In genomic region chr15:27358751-27359434, GRCh38 we compare ENCODE assay signal across 9 cellular contexts.
A peak's percentile ranks its signal among the peaks of the same experiment; 100 is the strongest.
DNase-seq lines count a peak whose midpoint lies in the region; ATAC-seq, FAIRE-seq and TF ChIP-seq lines count a peak whose summit lies in the region.
"Had no signal": no experiment of that assay in that cellular context is flagged by ENCODE, and none has a peak within 500 bp of the region (broad histone marks: within the 10 kb centered on the region; RNA-seq: fewer than 3 reads in every experiment).

No MANE protein-coding gene starts in this region.

- H3K9me2 ChIP-seq in HCT116 (ENCODE audit: insufficient read depth), result no peaks in the 10 kb centered on the region

- RAD21 ChIA-PET in HCT116 (lab: Charles Lee; ENCODE audit: low non-redundant PET in 1 of 2, low total read pairs in 2 of 2, uncharacterized antibody in 2 of 2, unreplicated experiment in 2 of 2), result no interaction called here

- no peak overlapping the region for H3K18ac ChIP-seq in mesendoderm (ENCODE audit: low read length)

- no peaks in the 10 kb centered on the region for H3K4me1 Mint-ChIP-seq in CD8-positive, alpha-beta memory T cell
- H3K4me1 Mint-ChIP-seq: memory B cell had no signal

- no peak overlapping the region for H4K8ac ChIP-seq in mesendoderm (ENCODE audit: low read depth, low read length)

- no peak overlapping the region for H3K56ac ChIP-seq in mesendoderm (ENCODE audit: low read length)

- H3K9me3 ChIP-seq in BE2C, result no peaks in the 10 kb centered on the region
- peaks cover 11 to 50% of the 10 kb centered on the region in 2 experiments; a peak in 2 of 4 replicates for H3K9me3 ChIP-seq in HCT116 (ENCODE audit: control insufficient read depth in 1 of 2, insufficient read depth in 1 of 2, low read depth in 1 of 2, low read length in 2 of 2)
- no peaks in the 10 kb centered on the region for H3K9me3 ChIP-seq in K562 (replicated peaks; ENCODE audit: control insufficient read depth, insufficient read depth, low read depth, low read length)
- H3K9me3 ChIP-seq in CD8-positive, alpha-beta memory T cell (ENCODE audit: low read length), result no peaks in the 10 kb centered on the region

- no peaks in the 10 kb centered on the region for H4K20me1 ChIP-seq in HCT116 (ENCODE audit: insufficient read depth)
- no peaks in the 10 kb centered on the region; the same call in 1 of the 2 replicates for H4K20me1 ChIP-seq in K562 (replicated peaks; ENCODE audit: control insufficient read depth, insufficient read depth, low read length)

- no peak overlapping the region for H2BK15ac ChIP-seq in mesendoderm (replicated peaks; ENCODE audit: low read depth)

- H3K4ac ChIP-seq in mesendoderm (ENCODE audit: low read depth, low read length), result no peak overlapping the region

- TF ChIP-seq CTCF in BE2C (IDR thresholded peaks at IDR 0.05; ENCODE audit: low read depth, low read length) (peak; percentile 98), HCT116 (IDR thresholded peaks at IDR 0.05 in 2 of 3, conservative IDR thresholded peaks at IDR 0.05 in 1 of 3; ENCODE audit: borderline replicate concordance in 1 of 3, insufficient read depth in 1 of 3, low read depth in 2 of 3, low read length in 2 of 3) (0 out of 6 replicates have a peak, but pooled peaks of 2 of the 3 experiments have one; percentile 15 to 23), K562 (IDR thresholded peaks at IDR 0.05 in 2 of 3, conservative IDR thresholded peaks at IDR 0.05 in 1 of 3; ENCODE audit: insufficient read depth in 2 of 3, low read depth in 1 of 3, low read length in 3 of 3) (peak; percentile 71 to 86 (median 77))

- H3K27me3 Mint-ChIP-seq in CD8-positive, alpha-beta memory T cell, result peaks cover 0 to 1% of the 10 kb centered on the region in 2 donors
- H3K27me3 Mint-ChIP-seq: memory B cell had no signal

- POLR2A ChIA-PET in HCT116 (lab: Charles Lee), result no interaction called here
- POLR2A ChIA-PET in K562 (lab: Yijun Ruan, JAX), result interaction anchor here (0.7 kb wide), 1 partner anchor 478 kb away, joined by 3 read pairs; no protein-coding TSS in a partner anchor
- POLR2A ChIA-PET in CD8-positive, alpha-beta memory T cell (lab: Charles Lee), result no interaction called here

- ATAC-seq in HCT116, result no peak
- ATAC-seq in K562, result peak; percentile 85
- ATAC-seq in esophagus mucosa, result no peak
- no peak for ATAC-seq in GM21528 (IDR thresholded peaks at IDR 0.05; ENCODE audit: low FRiP score, unreplicated experiment)
- no peak for ATAC-seq in GM19351 (IDR thresholded peaks at IDR 0.05; ENCODE audit: unreplicated experiment)

- H3K23ac ChIP-seq in mesendoderm (ENCODE audit: low read length), result no peak overlapping the region

- intact Hi-C loops in HCT116 (cut with micrococcal nuclease), result no loop called here
- intact Hi-C loops in K562 (cut with micrococcal nuclease), result loop anchor here (1.0 to 2.0 kb wide), 2 partner anchors 300 to 468 kb away; no protein-coding TSS in a partner anchor

- H2BK5ac ChIP-seq in mesendoderm (ENCODE audit: low read length), result no peak overlapping the region

- H2AK5ac ChIP-seq in mesendoderm (ENCODE audit: low read length), result no peak overlapping the region

- H3K27ac ChIP-seq in HCT116 (ENCODE audit: low read depth, low read length) (no peak overlapping the region), K562 (ENCODE audit: extremely low read depth, low read depth, low read length) (no peak overlapping the region), mesendoderm (ENCODE audit: low read depth, low read length) (no peak overlapping the region)
- no peak overlapping the region for H3K27ac ChIP-seq in CD8-positive, alpha-beta memory T cell (ENCODE audit: low read depth, low read length)

- H2AFZ ChIP-seq in HCT116 (ENCODE audit: low read depth, low read length, poor library complexity, severe bottlenecking) (no peak overlapping the region), K562 (ENCODE audit: low read depth, low read length) (0 out of 2 replicates have a peak overlapping the region, but pooled peaks have one; percentile 8)

- CTCF ChIA-PET in HCT116 (lab: Charles Lee), result no interaction called here
- CTCF ChIA-PET in K562 (lab: Yijun Ruan, JAX; ENCODE audit: low intra/inter-chr PET ratio), result interaction anchor here (0.8 to 1.7 kb wide), 4 partner anchors 300 to 470 kb away, joined by 4 to 9 read pairs (median 6); no protein-coding TSS in a partner anchor
- CTCF ChIA-PET in CD8-positive, alpha-beta memory T cell (lab: Charles Lee), result no interaction called here

- H3K27ac Mint-ChIP-seq in CD8-positive, alpha-beta memory T cell, result no peak overlapping the region
- H3K27ac Mint-ChIP-seq: memory B cell had no signal

- H3K4me3 ChIP-seq in BE2C (ENCODE audit: low read depth, low read length), result peak overlapping the region; percentile 33
- no peak overlapping the region for H3K4me3 ChIP-seq in HCT116 (replicated peaks in 1 of 2; ENCODE audit: low read depth in 1 of 2, low read length in 2 of 2)
- H3K4me3 ChIP-seq in K562, result no peak overlapping the region
- no peak overlapping the region for H3K4me3 ChIP-seq in mesendoderm (ENCODE audit: low read length)
- H3K4me3 ChIP-seq in CD8-positive, alpha-beta memory T cell (ENCODE audit: low read length), result no peak overlapping the region

- DNase-seq in BE2C (peak; percentile 75), HCT116 (ENCODE audit: low read depth, low spot score) (no peak), K562 (ENCODE audit: extremely low read depth in 1 of 4, low spot score in 3 of 4) (peak; percentile 49 to 63 (median 55)), mesendoderm (peak; percentile 48)
- no peak for DNase-seq in CD8-positive, alpha-beta memory T cell

- no peak for TF ChIP-seq POLR2A in HCT116 (IDR thresholded peaks at IDR 0.05; ENCODE audit: borderline replicate concordance, extremely low read depth, insufficient read depth, insufficient read length)
- no peak for TF ChIP-seq POLR2A in K562 (conservative IDR thresholded peaks at IDR 0.05)

- FAIRE-seq in K562 (lab: Jason Lieb, UNC), result no peak

- WGBS in K562 (ENCODE audit: insufficient coverage, low coverage, missing lambda C conversion rate), result 19% methylated on average over 19 of the region's 19 CpGs
- WGBS in mesendoderm (ENCODE audit: extremely low coverage, insufficient coverage, low lambda C conversion rate), result no CpG with 5 or more reads among the region's 19 CpGs

- H3K9ac ChIP-seq in HCT116 (ENCODE audit: low read length), result no peak overlapping the region
- H3K9ac ChIP-seq in K562 (ENCODE audit: insufficient read depth in 1 of 2, low read depth in 2 of 2, low read length in 2 of 2), result no peak overlapping the region
- H3K9ac ChIP-seq in mesendoderm (ENCODE audit: low read length), result no peak overlapping the region

- H3K36me3 Mint-ChIP-seq in CD8-positive, alpha-beta memory T cell, result no peaks in the 10 kb centered on the region
- H3K36me3 Mint-ChIP-seq: memory B cell had no signal

- H3K79me2 ChIP-seq in HCT116 (ENCODE audit: insufficient read depth, low read length) (no peaks in the 10 kb centered on the region), K562 (ENCODE audit: control insufficient read depth, insufficient read depth, low read length) (no peaks in the 10 kb centered on the region), mesendoderm (ENCODE audit: control insufficient read depth, insufficient read depth, low read length) (no peaks in the 10 kb centered on the region)

- no peak overlapping the region for H2BK120ac ChIP-seq in mesendoderm (ENCODE audit: low read depth, low read length)

- no peak overlapping the region for H3K4me3 Mint-ChIP-seq in CD8-positive, alpha-beta memory T cell
- H3K4me3 Mint-ChIP-seq: memory B cell had no signal

- no peak overlapping the region for H4K5ac ChIP-seq in mesendoderm (ENCODE audit: low read length)

- BruUV-seq in HCT116 (replicated peaks; lab: Mats Ljungman, UMichigan), result no TSS peak
- no TSS peak for BruUV-seq in K562 (replicated peaks; lab: Mats Ljungman, UMichigan)

- H3K36me3 ChIP-seq in BE2C (no peaks in the 10 kb centered on the region), HCT116 (ENCODE audit: control insufficient read depth in 1 of 2, insufficient read depth in 2 of 2, low read length in 2 of 2) (no peaks in the 10 kb centered on the region), K562 (ENCODE audit: control insufficient read depth, insufficient read depth, low read length) (no peaks in the 10 kb centered on the region), mesendoderm (ENCODE audit: control insufficient read depth, insufficient read depth, low read length) (no peaks in the 10 kb centered on the region)
- no peaks in the 10 kb centered on the region for H3K36me3 ChIP-seq in CD8-positive, alpha-beta memory T cell (ENCODE audit: insufficient read depth, low read length)

- TF ChIP-seq RAD21 in HCT116 (IDR thresholded peaks at IDR 0.05; ENCODE audit: low read depth) (no peak), K562 (CRISPR knock-in tag; conservative IDR thresholded peaks at IDR 0.05 in 1 of 2, IDR thresholded peaks at IDR 0.05 in 1 of 2) (peak; percentile 63 to 79)

- no peaks in the 10 kb centered on the region for H3K79me1 ChIP-seq in mesendoderm (ENCODE audit: low read length)

- no peak for TF ChIP-seq EP300 in K562 (IDR thresholded peaks at IDR 0.05; ENCODE audit: low read length)

- in situ Hi-C loops in K562 (cut with MboI), result loop anchor here (5.0 to 10.0 kb wide), 2 partner anchors 304 to 467 kb away; no protein-coding TSS in a partner anchor

- H3K4me1 ChIP-seq in BE2C (peaks cover 11% of the 10 kb centered on the region), HCT116 (ENCODE audit: control insufficient read depth in 1 of 2, insufficient read depth in 2 of 2, low read length in 2 of 2) (no peaks in the 10 kb centered on the region), K562 (replicated peaks in 1 of 2; ENCODE audit: control insufficient read depth in 2 of 2, insufficient read depth in 2 of 2, low read length in 2 of 2) (peaks cover 0 to 6% of the 10 kb centered on the region in 2 experiments; a peak in 2 of 5 replicates), mesendoderm (ENCODE audit: control insufficient read depth, low read depth, low read length) (no peaks in the 10 kb centered on the region)
- no peaks in the 10 kb centered on the region for H3K4me1 ChIP-seq in CD8-positive, alpha-beta memory T cell (ENCODE audit: insufficient read depth, low read length)

- no peaks in the 10 kb centered on the region for H3K27me3 ChIP-seq in BE2C
- H3K27me3 ChIP-seq in HCT116 (ENCODE audit: insufficient read depth, low read length), result no peaks in the 10 kb centered on the region
- no peaks in the 10 kb centered on the region for H3K27me3 ChIP-seq in K562 (ENCODE audit: control insufficient read depth in 2 of 2, insufficient read depth in 2 of 2, low read length in 2 of 2)
- no peaks in the 10 kb centered on the region for H3K27me3 ChIP-seq in mesendoderm (ENCODE audit: insufficient read depth, low read length, poor library complexity)
- no peaks in the 10 kb centered on the region for H3K27me3 ChIP-seq in CD8-positive, alpha-beta memory T cell (ENCODE audit: insufficient read depth, low read length, poor library complexity, severe bottlenecking)

- no peak overlapping the region for H3K4me2 ChIP-seq in HCT116 (ENCODE audit: low read length)
- H3K4me2 ChIP-seq in K562 (ENCODE audit: insufficient read depth, low read length), result no peak overlapping the region
- H3K4me2 ChIP-seq in mesendoderm (ENCODE audit: low read length), result no peak overlapping the region

- H3K9me3 Mint-ChIP-seq in CD8-positive, alpha-beta memory T cell, result peaks cover 0 to 4% (median 4%) of the 10 kb centered on the region in 5 donors
- H3K9me3 Mint-ChIP-seq: memory B cell had no signal

- H3K9me1 ChIP-seq in K562 (ENCODE audit: control insufficient read depth, insufficient read depth, low read length), result no peaks in the 10 kb centered on the region

TF ChIP-seq in K562, 482 proteins besides CTCF, POLR2A, EP300 and RAD21 (continues in another document):
- TF ChIP-seq ZNF79 (CRISPR knock-in tag; IDR thresholded peaks at IDR 0.05; ENCODE audit: low read depth), result no peak

Comparison
In these comparisons a context has a peak if more than half of its experiments do, and no peak if none do; other contexts are left out.
1. DNase-seq: peak in BE2C (single experiment), K562 (4 of 4) and mesendoderm (single experiment); none in HCT116 (single experiment) and CD8-positive, alpha-beta memory T cell (0 of 5).
2. CTCF ChIP-seq: peak in every context shown above with its lines; median percentile 98 in BE2C; 77 in K562; 19 in HCT116.